Comparison of ENCODE assay signal across 13 cellular contexts in the genomic region with DNA sequence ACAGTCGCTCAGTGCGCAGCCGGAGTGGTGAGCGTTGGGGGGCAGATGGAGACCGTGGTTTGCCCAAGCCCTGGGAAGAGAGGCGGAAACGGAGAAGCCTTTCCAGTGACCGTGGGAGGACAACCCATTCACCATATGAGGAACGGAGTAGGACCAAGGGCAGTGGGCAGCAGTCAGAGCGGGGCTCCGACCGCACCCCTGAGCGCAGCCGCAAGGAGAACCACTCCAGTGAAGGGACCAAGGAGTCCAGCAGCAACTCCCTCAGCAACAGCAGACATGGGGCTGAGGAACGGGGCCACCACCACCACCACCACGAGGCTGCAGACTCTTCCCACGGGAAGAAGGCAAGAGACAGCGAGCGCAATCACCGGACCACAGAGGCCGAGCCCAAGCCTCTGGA. TPM values are rescaled to one million over a fixed set of nuclear protein-coding genes. Genes with fewer than 3 reads are reported as not detected.
A peak's percentile ranks its signal among the peaks of the same experiment; 100 is the strongest.
DNase-seq lines count a peak whose midpoint lies in the region; ATAC-seq and TF ChIP-seq lines count a peak whose summit lies in the region.
"Had no signal": no experiment of that assay in that cellular context is flagged by ENCODE, and none has a peak within 500 bp of the region (broad histone marks: within the 10 kb centered on the region; RNA-seq: fewer than 3 reads in every experiment).

No MANE protein-coding gene starts in this region.

- CTCF ChIA-PET in activated CD4-positive, alpha-beta T cell treated with anti-CD3 and anti-CD28 coated beads for 36 hours (lab: Charles Lee): interaction anchor here (0.6 to 1.4 kb wide), 4 partner anchors 11 to 781 kb away, joined by 3 to 5 read pairs (median 4); partner anchors contain the start of gene CISH

- peak overlapping the region; percentile 81 for H3K4me3 Mint-ChIP-seq in activated CD4-positive, alpha-beta T cell treated with anti-CD3 and anti-CD28 coated beads for 36 hours
- peak overlapping the region; percentile 78 to 87 (median 84) for H3K4me3 Mint-ChIP-seq in brain
- peak overlapping the region; percentile 78 for H3K4me3 Mint-ChIP-seq in neural crest cell

- no peaks in the 10 kb centered on the region for H3K27me3 Mint-ChIP-seq in activated CD4-positive, alpha-beta T cell treated with anti-CD3 and anti-CD28 coated beads for 36 hours
- H3K27me3 Mint-ChIP-seq in brain (peaks cover 7% of the 10 kb centered on the region), neural crest cell (ENCODE audit: low read depth) (peaks cover 3% of the 10 kb centered on the region)

- H3K79me2 ChIP-seq in Karpas-422 (ENCODE audit: low read length): peaks cover 56% of the 10 kb centered on the region

- H4K20me1 ChIP-seq in Karpas-422 (ENCODE audit: insufficient read depth, low read depth, low read length): peaks cover 23% of the 10 kb centered on the region

- peaks cover 61% of the 10 kb centered on the region for H3K4me1 Mint-ChIP-seq in activated CD4-positive, alpha-beta T cell treated with anti-CD3 and anti-CD28 coated beads for 36 hours
- peaks cover 73% of the 10 kb centered on the region for H3K4me1 Mint-ChIP-seq in brain
- peaks cover 55% of the 10 kb centered on the region for H3K4me1 Mint-ChIP-seq in neural crest cell

- H2AFZ ChIP-seq in Karpas-422 (ENCODE audit: low read length): no peak overlapping the region

- H3K4me1 ChIP-seq in Karpas-422 (ENCODE audit: low read length): peaks cover 46% of the 10 kb centered on the region

- no peak for TF ChIP-seq CTCF in brain (conservative IDR thresholded peaks at IDR 0.05)
- TF ChIP-seq CTCF in neural crest cell (conservative IDR thresholded peaks at IDR 0.05): no peak

- no peaks in the 10 kb centered on the region for H3K9me2 ChIP-seq in Karpas-422 (replicated peaks; ENCODE audit: insufficient read depth, low read length)

- H3K4me3 ChIP-seq in Karpas-422 (ENCODE audit: low read length): no peak overlapping the region

- no peak overlapping the region for H3K27ac Mint-ChIP-seq in activated CD4-positive, alpha-beta T cell treated with anti-CD3 and anti-CD28 coated beads for 36 hours
- H3K27ac Mint-ChIP-seq in brain: peak overlapping the region in 2 of 5 experiments; percentile 44 to 91
- no peak overlapping the region for H3K27ac Mint-ChIP-seq in neural crest cell (ENCODE audit: unreplicated experiment)

- no peak overlapping the region for H3K9ac ChIP-seq in Karpas-422 (ENCODE audit: low read length)

- POLR2A ChIA-PET in activated CD4-positive, alpha-beta T cell treated with anti-CD3 and anti-CD28 coated beads for 36 hours (lab: Charles Lee): interaction anchor here (1.5 kb wide), 1 partner anchor 8 kb away, joined by 3 read pairs; the partner anchor contains the start of gene MANF

- peaks cover 43% of the 10 kb centered on the region; the same call in 1 of the 2 replicates for H3K36me3 ChIP-seq in Karpas-422 (ENCODE audit: insufficient read depth, low read length)

- H3K36me3 Mint-ChIP-seq in activated CD4-positive, alpha-beta T cell treated with anti-CD3 and anti-CD28 coated beads for 36 hours (ENCODE audit: low read depth): peaks cover 48% of the 10 kb centered on the region
- H3K36me3 Mint-ChIP-seq in brain: peaks cover 61% of the 10 kb centered on the region
- peaks cover 35% of the 10 kb centered on the region for H3K36me3 Mint-ChIP-seq in neural crest cell (ENCODE audit: low read depth)

- ATAC-seq in activated CD4-positive, alpha-beta T cell treated with anti-CD3 and anti-CD28 coated beads for 36 hours: no peak
- no peak for ATAC-seq in GM18517 (IDR thresholded peaks at IDR 0.05; ENCODE audit: unreplicated experiment)
- no peak for ATAC-seq in GM21381 (IDR thresholded peaks at IDR 0.05; ENCODE audit: unreplicated experiment)

- no peak overlapping the region for H3K27ac ChIP-seq in Karpas-422 (ENCODE audit: low read length)

- H3K27me3 ChIP-seq in Karpas-422 (ENCODE audit: low read length): no peaks in the 10 kb centered on the region

- intact Hi-C loops in activated CD4-positive, alpha-beta T cell treated with anti-CD3 and anti-CD28 coated beads for 36 hours (cut with DNase I, micrococcal nuclease): loop anchor here in 1 of 2 experiments (5.0 to 10.0 kb wide), 3 partner anchors 582 to 894 kb away; partner anchors contain the start of genes ABHD14A, ABHD14B, DUSP7 and GLYCTK

- H3K9me3 Mint-ChIP-seq in activated CD4-positive, alpha-beta T cell treated with anti-CD3 and anti-CD28 coated beads for 36 hours (ENCODE audit: low read depth): no peaks in the 10 kb centered on the region
- H3K9me3 Mint-ChIP-seq in brain (peaks cover 2 to 21% (median 4%) of the 10 kb centered on the region in 5 experiments), neural crest cell (no peaks in the 10 kb centered on the region)

- H3K4me2 ChIP-seq in Karpas-422 (ENCODE audit: low read depth, low read length, poor library complexity, severe bottlenecking): peak overlapping the region; percentile 85

- no peaks in the 10 kb centered on the region for H3K9me3 ChIP-seq in Karpas-422 (ENCODE audit: low read length)

- no peak for DNase-seq in activated CD4-positive, alpha-beta T cell treated with anti-CD3 and anti-CD28 coated beads for 36 hours
- DNase-seq in activated CD4-positive, alpha-beta T cell treated with anti-CD3 and anti-CD28 coated beads, Interleukin-2, amount 50 U/mL, for 4 hours: no peak
- no peak for DNase-seq in Karpas-422
- DNase-seq in neural crest cell (ENCODE audit: low read depth, low spot score): no peak
- DNase-seq in NCI-H2081 (lab: John Stamatoyannopoulos, UW): no peak
- DNase-seq: ACHN; NCI-H1436; stimulated activated CD4-positive, alpha-beta T cell treated with anti-CD3 and anti-CD28 coated beads, Interleukin-4, amount 100 ng/mL, for 1 hour; substantia nigra; T-helper 9 cell had no signal

RNA-seq across cellular contexts. Expression of gene RBM15B, which starts 2.0 kb away (rescaled TPM):
- 10 to 100 TPM; 20.9 to 21.5 TPM for total RNA-seq in activated CD4-positive, alpha-beta T cell treated with anti-CD3 and anti-CD28 coated beads for 36 hours
- 17.1 and 26.1 TPM in 2 replicates for total RNA-seq in Karpas-422 (2014; rRNA removed; shearing (Covaris generic); ENCODE audit: low replicate concordance)
- polyA plus RNA-seq in brain (ENCODE audit: insufficient read depth, low read depth, low replicate concordance): 25.2 TPM
- 78.8 and 79.4 TPM in 2 replicates for total RNA-seq in neural crest cell

RNA-seq across cellular contexts. Expression of gene MANF, which starts 8.0 kb away (rescaled TPM):
- total RNA-seq in activated CD4-positive, alpha-beta T cell treated with anti-CD3 and anti-CD28 coated beads for 36 hours: 100 to 1,000 TPM; 124 to 129 TPM
- total RNA-seq in Karpas-422 (2014; rRNA removed; shearing (Covaris generic); ENCODE audit: low replicate concordance): 27.2 and 51.8 TPM in 2 replicates
- 60.3 TPM for polyA plus RNA-seq in brain (ENCODE audit: insufficient read depth, low read depth, low replicate concordance)
- 114 TPM in 2 replicates for total RNA-seq in neural crest cell
